8 cellular contexts compared by ENCODE assay signal in genomic region chr11:210803-211180, GRCh38.
DNase-seq lines count a peak whose midpoint lies in the region; ATAC-seq lines count a peak whose summit lies in the region.
"Had no signal": no experiment of that assay in that cellular context is flagged by ENCODE, and none has a peak within 500 bp of the region (broad histone marks: within the 10 kb centered on the region; RNA-seq: fewer than 3 reads in every experiment).

No MANE protein-coding gene starts in this region.

- peak overlapping the region; percentile 47 for H3K4me3 Mint-ChIP-seq in activated naive CD4-positive, alpha-beta T cell treated with anti-CD3 and anti-CD28 coated beads, Interleukin-2, amount 10 ng/mL, durations not matched to agents 7 days and 5 days
- H3K4me3 Mint-ChIP-seq in stimulated activated naive CD8-positive, alpha-beta T cell treated with anti-CD3 and anti-CD28 coated beads, Interleukin-15, amount 100 ng/mL, for 72 hours = peak overlapping the region; percentile 26 to 91

- no peaks in the 10 kb centered on the region for H3K9me3 Mint-ChIP-seq in activated naive CD4-positive, alpha-beta T cell treated with anti-CD3 and anti-CD28 coated beads, Interleukin-2, amount 10 ng/mL, durations not matched to agents 7 days and 5 days
- H3K9me3 Mint-ChIP-seq in stimulated activated naive CD8-positive, alpha-beta T cell treated with anti-CD3 and anti-CD28 coated beads, Interleukin-15, amount 100 ng/mL, for 72 hours = no peaks in the 10 kb centered on the region

- H3K27me3 Mint-ChIP-seq in activated naive CD4-positive, alpha-beta T cell treated with anti-CD3 and anti-CD28 coated beads, Interleukin-2, amount 10 ng/mL, durations not matched to agents 7 days and 5 days = peaks cover 7% of the 10 kb centered on the region
- no peaks in the 10 kb centered on the region for H3K27me3 Mint-ChIP-seq in stimulated activated naive CD8-positive, alpha-beta T cell treated with anti-CD3 and anti-CD28 coated beads, Interleukin-15, amount 100 ng/mL, for 72 hours

- ATAC-seq in stimulated activated naive CD8-positive, alpha-beta T cell treated with anti-CD3 and anti-CD28 coated beads, Interleukin-15, amount 100 ng/mL, for 72 hours = no peak
- no peak for ATAC-seq in HG02571 (IDR thresholded peaks at IDR 0.05; ENCODE audit: unreplicated experiment)

- CTCF ChIA-PET in activated naive CD4-positive, alpha-beta T cell treated with anti-CD3 and anti-CD28 coated beads, Interleukin-2, amount 10 ng/mL, durations not matched to agents 7 days and 5 days (lab: Charles Lee) = no interaction called here

- no peak for DNase-seq in activated naive CD4-positive, alpha-beta T cell treated with anti-CD3 and anti-CD28 coated beads, Interleukin-2, amount 10 ng/mL, durations not matched to agents 7 days and 5 days
- no peak for DNase-seq in activated naive CD4-positive, alpha-beta T cell treated with anti-CD3 and anti-CD28 coated beads, Interleukin-2, amount 50 U/mL, for 16 hours
- DNase-seq in epidermal melanocyte (ENCODE audit: insufficient read length, low spot score) (peak; percentile 6), NCI-H1105 treated with DMSO at 0.1 percent for 48 hours (lab: John Stamatoyannopoulos, UW) (no peak)
- no peak for DNase-seq in stimulated activated naive CD8-positive, alpha-beta T cell treated with anti-CD3 and anti-CD28 coated beads, Interleukin-15, amount 100 ng/mL, for 72 hours
- DNase-seq: NCI-H2107, T-helper 9 cell had no signal

- H3K36me3 Mint-ChIP-seq in activated naive CD4-positive, alpha-beta T cell treated with anti-CD3 and anti-CD28 coated beads, Interleukin-2, amount 10 ng/mL, durations not matched to agents 7 days and 5 days = peaks cover 39% of the 10 kb centered on the region

- H3K4me1 Mint-ChIP-seq in activated naive CD4-positive, alpha-beta T cell treated with anti-CD3 and anti-CD28 coated beads, Interleukin-2, amount 10 ng/mL, durations not matched to agents 7 days and 5 days = peaks cover 28% of the 10 kb centered on the region
- H3K4me1 Mint-ChIP-seq in stimulated activated naive CD8-positive, alpha-beta T cell treated with anti-CD3 and anti-CD28 coated beads, Interleukin-15, amount 100 ng/mL, for 72 hours = peaks cover 46% of the 10 kb centered on the region

- H3K27ac Mint-ChIP-seq in activated naive CD4-positive, alpha-beta T cell treated with anti-CD3 and anti-CD28 coated beads, Interleukin-2, amount 10 ng/mL, durations not matched to agents 7 days and 5 days = no peak overlapping the region
- peak overlapping the region in 1 of 2 donors; percentile 25 for H3K27ac Mint-ChIP-seq in stimulated activated naive CD8-positive, alpha-beta T cell treated with anti-CD3 and anti-CD28 coated beads, Interleukin-15, amount 100 ng/mL, for 72 hours
